In the genomic region with DNA sequence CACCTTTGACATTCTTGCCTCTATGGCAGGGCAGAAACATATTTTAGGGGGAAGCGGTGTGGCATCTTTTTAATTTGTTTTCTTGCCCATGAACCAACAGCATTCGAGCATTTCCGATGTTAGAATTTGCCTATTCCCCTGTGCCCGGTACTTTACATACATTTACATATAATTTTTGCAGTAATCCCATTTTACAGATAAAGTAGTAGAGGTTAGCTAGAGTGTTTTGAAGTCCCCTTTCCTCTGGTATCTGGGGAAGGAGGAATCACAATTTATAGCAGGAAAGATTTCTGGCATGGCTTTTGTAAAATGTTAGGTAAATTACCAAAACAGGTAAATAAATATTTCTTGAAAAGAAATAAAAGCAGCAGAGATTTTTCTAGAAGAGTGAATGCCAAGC, we compare ENCODE assay signal across 8 cellular contexts. TPM values are rescaled to one million over a fixed set of nuclear protein-coding genes. Genes with fewer than 3 reads are reported as not detected.
DNase-seq lines count a peak whose midpoint lies in the region; ATAC-seq, FAIRE-seq and TF ChIP-seq lines count a peak whose summit lies in the region.

No MANE protein-coding gene starts in this region.

- FAIRE-seq in GM19239 (lab: Jason Lieb, UNC), result peak; percentile 8

- POLR2A ChIA-PET in T-cell (lab: Charles Lee), result interaction anchor here (0.6 to 2.5 kb wide), 18 partner anchors 8 to 377 kb away, joined by 3 to 25 read pairs (median 4); a partner anchor contains a TSS

- TF ChIP-seq CTCF in fibroblast of the aortic adventitia (IDR thresholded peaks at IDR 0.05; ENCODE audit: insufficient read depth, low read length) (no peak), GM13977 (IDR thresholded peaks at IDR 0.05; ENCODE audit: extremely low read depth, insufficient read depth, missing control alignments) (no peak)

- DNase-seq in GM19239 (ENCODE audit: insufficient read length, low spot score) (no peak), T-cell (no peak), fibroblast of the aortic adventitia (ENCODE audit: low read depth) (no peak), NCI-H345 treated with DMSO at 0.1 percent for 48 hours (lab: John Stamatoyannopoulos, UW; ENCODE audit: unreplicated experiment) (no peak), erythroblast (lab: John Stamatoyannopoulos, UW) (no peak), GM13977 (ENCODE audit: low spot score) (no peak)
- DNase-seq in stimulated activated effector memory CD8-positive, alpha-beta T cell treated with anti-CD3 and anti-CD28 coated beads, Interleukin-12 subunit alpha, Interleukin-12 subunit beta, amount 100 ng/mL, for 72 hours (ENCODE audit: low spot score in 2 of 2), result no peak

- peak overlapping the region; percentile 94 to 96 for H3K27ac Mint-ChIP-seq in T-cell
- peak overlapping the region; percentile 97 for H3K27ac Mint-ChIP-seq in stimulated activated effector memory CD8-positive, alpha-beta T cell treated with anti-CD3 and anti-CD28 coated beads, Interleukin-12 subunit alpha, Interleukin-12 subunit beta, amount 100 ng/mL, for 72 hours

- H3K9me3 Mint-ChIP-seq in T-cell, result no peaks in the 10 kb centered on the region
- no peaks in the 10 kb centered on the region for H3K9me3 Mint-ChIP-seq in stimulated activated effector memory CD8-positive, alpha-beta T cell treated with anti-CD3 and anti-CD28 coated beads, Interleukin-12 subunit alpha, Interleukin-12 subunit beta, amount 100 ng/mL, for 72 hours

- no peaks in the 10 kb centered on the region for H3K27me3 Mint-ChIP-seq in T-cell

- peaks cover 50 to 60% (median 52%) of the 10 kb centered on the region in 3 donors for H3K4me1 Mint-ChIP-seq in T-cell
- peaks cover 36% of the 10 kb centered on the region for H3K4me1 Mint-ChIP-seq in stimulated activated effector memory CD8-positive, alpha-beta T cell treated with anti-CD3 and anti-CD28 coated beads, Interleukin-12 subunit alpha, Interleukin-12 subunit beta, amount 100 ng/mL, for 72 hours

- peak overlapping the region; percentile 87 to 96 (median 93) for H3K4me3 Mint-ChIP-seq in T-cell
- peak overlapping the region; percentile 93 for H3K4me3 Mint-ChIP-seq in stimulated activated effector memory CD8-positive, alpha-beta T cell treated with anti-CD3 and anti-CD28 coated beads, Interleukin-12 subunit alpha, Interleukin-12 subunit beta, amount 100 ng/mL, for 72 hours

- peak overlapping the region; percentile 84 for H3K4me3 ChIP-seq in fibroblast of the aortic adventitia (ENCODE audit: low read depth, low read length)

- TF ChIP-seq POLR2A in erythroblast (IDR thresholded peaks at IDR 0.05; ENCODE audit: low read length), result no peak

- CTCF ChIA-PET in T-cell (lab: Charles Lee), result interaction anchor here (0.6 to 3.0 kb wide), 12 partner anchors 9 to 378 kb away, joined by 3 to 29 read pairs (median 4); a partner anchor contains a TSS

- in situ Hi-C loops in GM13977 (cut with MboI; ENCODE audit: low pct_unique_long_range_greater_than_20kb, low sequenced_read_pairs, unreplicated experiment), result no loop called here

- ATAC-seq in T-cell (replicated peaks in 1 of 4) (no peak), HG03039 (IDR thresholded peaks at IDR 0.05; ENCODE audit: unreplicated experiment) (no peak)
- no peak for ATAC-seq in stimulated activated effector memory CD8-positive, alpha-beta T cell treated with anti-CD3 and anti-CD28 coated beads, Interleukin-12 subunit alpha, Interleukin-12 subunit beta, amount 100 ng/mL, for 72 hours

- peaks cover 13% of the 10 kb centered on the region for H3K36me3 Mint-ChIP-seq in T-cell
- H3K36me3 Mint-ChIP-seq in stimulated activated effector memory CD8-positive, alpha-beta T cell treated with anti-CD3 and anti-CD28 coated beads, Interleukin-12 subunit alpha, Interleukin-12 subunit beta, amount 100 ng/mL, for 72 hours, result peaks cover 41% of the 10 kb centered on the region

RNA-seq across cellular contexts. Expression of a gene that starts 1.6 kb away (rescaled TPM):
- total RNA-seq in T-cell (10 to 100 TPM; 18.0 to 34.0 (median 25.5) TPM), fibroblast of the aortic adventitia (ENCODE audit: low replicate concordance) (6.5 and 18.3 TPM in 2 replicates)

RNA-seq across cellular contexts. Expression of a gene that starts 8.5 kb away (rescaled TPM):
- total RNA-seq in T-cell (1 to 10 TPM in 2 of 5 donors, under 1 TPM in 3; 0.16 to 1.6 (median 0.96) TPM), fibroblast of the aortic adventitia (ENCODE audit: low replicate concordance) (2.1 and 10.9 TPM in 2 replicates)
